8 cellular contexts compared by ENCODE assay signal in the genomic region with DNA sequence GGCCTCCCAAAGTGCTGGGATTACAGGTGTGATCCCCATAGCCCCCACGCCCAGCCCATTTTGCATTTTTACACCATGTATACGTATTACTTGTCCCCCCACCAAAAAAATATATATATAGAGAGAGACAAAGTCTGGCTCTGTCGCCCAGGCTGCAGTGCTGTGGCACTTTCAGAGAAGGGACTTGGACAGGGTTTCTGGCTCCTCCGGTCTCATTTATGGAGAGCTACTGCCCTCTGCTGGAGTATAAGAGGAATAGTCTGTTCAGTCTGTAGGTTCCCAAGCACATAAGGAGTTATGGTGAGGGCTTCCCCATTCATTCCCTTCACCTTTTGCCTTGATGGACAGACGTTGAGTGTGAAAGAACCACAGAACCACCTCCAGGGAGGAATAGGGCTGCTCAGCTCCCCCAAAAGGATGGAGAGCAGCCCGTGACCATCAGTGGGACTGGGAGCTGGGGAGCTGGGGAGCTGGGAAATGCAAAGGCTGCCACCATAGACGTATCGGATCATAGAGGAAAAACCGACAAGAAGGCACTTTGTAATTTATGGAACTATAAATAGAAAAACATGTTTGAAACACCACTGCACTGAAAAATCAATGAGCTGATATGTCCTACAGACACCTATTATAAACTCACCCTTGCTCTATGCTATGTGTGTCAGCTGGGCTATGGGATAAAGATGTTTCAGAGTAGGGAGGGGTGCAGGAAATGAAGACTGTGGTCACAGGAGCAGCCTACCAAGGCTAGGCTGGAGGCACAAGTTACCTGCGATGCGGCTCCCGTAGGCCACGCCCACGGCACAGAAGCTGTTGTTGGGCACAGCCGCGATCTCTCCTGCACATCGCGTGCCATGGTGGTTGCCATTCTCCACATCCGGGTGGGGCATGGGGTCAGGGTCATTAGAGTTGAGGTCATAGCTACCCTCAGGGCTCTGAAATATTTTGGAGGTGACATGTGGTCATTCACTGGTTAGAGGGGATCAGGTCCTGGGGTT. TPM values are rescaled to one million over a fixed set of nuclear protein-coding genes. Genes with fewer than 3 reads are reported as not detected.
DNase-seq lines count a peak whose midpoint lies in the region; ATAC-seq and TF ChIP-seq lines count a peak whose summit lies in the region.

No MANE protein-coding gene starts in this region.

- peaks cover 27% of the 10 kb centered on the region for H3K4me1 Mint-ChIP-seq in activated T-helper 17 cell treated with anti-CD3 and anti-CD28 coated beads, Interleukin-2, amount 50 U/mL, for 72 hours

- peaks cover 100% of the 10 kb centered on the region for H3K36me3 Mint-ChIP-seq in activated T-helper 17 cell treated with anti-CD3 and anti-CD28 coated beads, Interleukin-2, amount 50 U/mL, for 72 hours (ENCODE audit: low read depth)

- H3K27me3 Mint-ChIP-seq in activated T-helper 17 cell treated with anti-CD3 and anti-CD28 coated beads, Interleukin-2, amount 50 U/mL, for 72 hours = no peaks in the 10 kb centered on the region

- ATAC-seq in GM18498 (IDR thresholded peaks at IDR 0.05; ENCODE audit: unreplicated experiment) = peak; percentile 49
- ATAC-seq in activated T-helper 17 cell treated with anti-CD3 and anti-CD28 coated beads, Interleukin-2, amount 50 U/mL, for 72 hours (replicated peaks) = peak; percentile 52
- ATAC-seq in foreskin keratinocyte = peak; percentile 75
- ATAC-seq in GM21825 (IDR thresholded peaks at IDR 0.05; ENCODE audit: unreplicated experiment) = no peak

- peak; percentile 46 for DNase-seq in AG09309 (ENCODE audit: low read depth)
- peak; percentile 76 for DNase-seq in Jurkat, Clone E6-1 (ENCODE audit: low read depth, low spot score)
- peak; percentile 78 for DNase-seq in NOMO-1 treated with DMSO at 0.1 percent for 48 hours (lab: John Stamatoyannopoulos, UW; ENCODE audit: unreplicated experiment)
- DNase-seq in foreskin keratinocyte = peak in 1 of 2 donors; percentile 56
- peak in 32 of 56 donors; percentile 19 to 73 (median 37) for DNase-seq in nucleus accumbens (lab: John Stamatoyannopoulos, UW)

- no peaks in the 10 kb centered on the region for H3K4me1 ChIP-seq in foreskin keratinocyte

- no peaks in the 10 kb centered on the region for H3K9me3 Mint-ChIP-seq in activated T-helper 17 cell treated with anti-CD3 and anti-CD28 coated beads, Interleukin-2, amount 50 U/mL, for 72 hours

- no peak overlapping the region for H3K4me3 ChIP-seq in AG09309 (ENCODE audit: control insufficient read depth, low read depth, low read length)
- no peak overlapping the region for H3K4me3 ChIP-seq in Jurkat, Clone E6-1 (ENCODE audit: low read length)

- no peaks in the 10 kb centered on the region for H3K27me3 ChIP-seq in foreskin keratinocyte

- H3K4me3 Mint-ChIP-seq in activated T-helper 17 cell treated with anti-CD3 and anti-CD28 coated beads, Interleukin-2, amount 50 U/mL, for 72 hours = peak overlapping the region; percentile 9

- H3K27ac Mint-ChIP-seq in activated T-helper 17 cell treated with anti-CD3 and anti-CD28 coated beads, Interleukin-2, amount 50 U/mL, for 72 hours = peak overlapping the region; percentile 43

- peak; percentile 78 for TF ChIP-seq CTCF in AG09309 (IDR thresholded peaks at IDR 0.05; ENCODE audit: control insufficient read depth, insufficient read depth, low read depth, low read length, missing control alignments)
- TF ChIP-seq CTCF in foreskin keratinocyte (conservative IDR thresholded peaks at IDR 0.05) = peak; percentile 86

- no peak overlapping the region for H3K27ac ChIP-seq in foreskin keratinocyte

RNA-seq across cellular contexts. Expression of gene PCSK7, which starts 5.2 kb away (rescaled TPM):
- 34.8 TPM for polyA plus RNA-seq in Jurkat, Clone E6-1 (2012; ENCODE audit: insufficient read depth, insufficient read length)
- 100 to 1,000 TPM; 101 to 106 TPM for total RNA-seq in activated T-helper 17 cell treated with anti-CD3 and anti-CD28 coated beads, Interleukin-2, amount 50 U/mL, for 72 hours
- total RNA-seq in foreskin keratinocyte = 31.0 and 33.8 TPM in 2 replicates
- polyA plus RNA-seq in foreskin keratinocyte = 20.8 and 23.3 TPM in 2 replicates

RNA-seq across cellular contexts. Expression of gene RNF214, which starts 5.8 kb away (rescaled TPM):
- 25.1 TPM for polyA plus RNA-seq in Jurkat, Clone E6-1 (2012; ENCODE audit: insufficient read depth, insufficient read length)
- 10 to 100 TPM; 15.3 to 18.6 TPM for total RNA-seq in activated T-helper 17 cell treated with anti-CD3 and anti-CD28 coated beads, Interleukin-2, amount 50 U/mL, for 72 hours
- 12.3 and 15.1 TPM in 2 replicates for total RNA-seq in foreskin keratinocyte
- 8.3 and 8.4 TPM in 2 replicates for polyA plus RNA-seq in foreskin keratinocyte

RNA-seq across cellular contexts. Expression of gene TAGLN, which starts 27.5 kb away (rescaled TPM):
- 5.0 TPM for polyA plus RNA-seq in Jurkat, Clone E6-1 (2012; ENCODE audit: insufficient read depth, insufficient read length)
- total RNA-seq in activated T-helper 17 cell treated with anti-CD3 and anti-CD28 coated beads, Interleukin-2, amount 50 U/mL, for 72 hours = 1 to 10 TPM; 5.1 to 9.6 TPM
- 12.3 and 12.7 TPM in 2 replicates for total RNA-seq in foreskin keratinocyte
- 16.2 and 19.0 TPM in 2 replicates for polyA plus RNA-seq in foreskin keratinocyte

RNA-seq across cellular contexts. Expression of gene SIDT2, which starts 48.1 kb away (rescaled TPM):
- polyA plus RNA-seq in Jurkat, Clone E6-1 (2012; ENCODE audit: insufficient read depth, insufficient read length) = 26.6 TPM
- total RNA-seq in activated T-helper 17 cell treated with anti-CD3 and anti-CD28 coated beads, Interleukin-2, amount 50 U/mL, for 72 hours = 10 to 100 TPM; 25.0 to 43.9 TPM
- 8.3 and 10.5 TPM in 2 replicates for total RNA-seq in foreskin keratinocyte
- polyA plus RNA-seq in foreskin keratinocyte = 8.1 and 8.3 TPM in 2 replicates
